1 cellular context compared by ENCODE assay signal in genomic region chr14:39203659-39204606, GRCh38.
TF ChIP-seq lines count a peak whose summit lies in the region.

No MANE protein-coding gene starts in this region.

TF ChIP-seq in HepG2, 621 proteins besides CTCF, POLR2A, EP300 and RAD21 (continued from another document and continues in another):
- TF ChIP-seq ZMAT5 (CRISPR knock-in tag; IDR thresholded peaks at IDR 0.05; ENCODE audit: borderline replicate concordance, low read depth) (no peak), STAG1 (CRISPR knock-in tag; IDR thresholded peaks at IDR 0.05) (no peak), ZNF607 (CRISPR knock-in tag; IDR thresholded peaks at IDR 0.05; ENCODE audit: borderline replicate concordance) (no peak), HOXA9 (CRISPR knock-in tag; IDR thresholded peaks at IDR 0.05; ENCODE audit: borderline replicate concordance) (no peak), ZNF740 (CRISPR knock-in tag; IDR thresholded peaks at IDR 0.05) (no peak), ZSCAN30 (CRISPR knock-in tag; IDR thresholded peaks at IDR 0.05) (no peak), FIP1L1 (IDR thresholded peaks at IDR 0.05; ENCODE audit: borderline replicate concordance, insufficient read depth, low read depth, low read length) (no peak), DNMT1 (CRISPR knock-in tag; IDR thresholded peaks at IDR 0.05) (0 out of 2 replicates have a peak, but pooled peaks have one; percentile 36), TCF12 (IDR thresholded peaks at IDR 0.05) (no peak), TCF12 (CRISPR knock-in tag; IDR thresholded peaks at IDR 0.05) (no peak), ZNF775 (CRISPR knock-in tag; IDR thresholded peaks at IDR 0.05; ENCODE audit: borderline replicate concordance) (no peak), SRF (IDR thresholded peaks at IDR 0.05; ENCODE audit: low read depth, low read length) (no peak), ZNF777 (CRISPR knock-in tag; IDR thresholded peaks at IDR 0.05) (no peak), ZBTB8A (CRISPR knock-in tag; IDR thresholded peaks at IDR 0.05; ENCODE audit: borderline replicate concordance, low read depth) (no peak), TGIF2 (CRISPR knock-in tag; IDR thresholded peaks at IDR 0.05) (no peak), ZNF138 (CRISPR knock-in tag; IDR thresholded peaks at IDR 0.05; ENCODE audit: low read depth) (no peak), JUNB (CRISPR knock-in tag; IDR thresholded peaks at IDR 0.05; ENCODE audit: borderline replicate concordance) (no peak), YEATS4 (CRISPR knock-in tag; IDR thresholded peaks at IDR 0.05; ENCODE audit: borderline replicate concordance) (no peak), KDM5A (IDR thresholded peaks at IDR 0.05; ENCODE audit: borderline replicate concordance, low read length) (no peak), ISL2 (CRISPR knock-in tag; IDR thresholded peaks at IDR 0.05) (no peak), ADNP (CRISPR knock-in tag; IDR thresholded peaks at IDR 0.05) (no peak), ZNF513 (CRISPR knock-in tag; conservative IDR thresholded peaks at IDR 0.05) (no peak), KMT2B (CRISPR knock-in tag; IDR thresholded peaks at IDR 0.05) (no peak; the same call in 1 of the 2 replicates), JDP2 (CRISPR knock-in tag; IDR thresholded peaks at IDR 0.05; ENCODE audit: borderline replicate concordance) (no peak), ZNF564 (CRISPR knock-in tag; IDR thresholded peaks at IDR 0.05) (no peak), TCF7 (IDR thresholded peaks at IDR 0.05; ENCODE audit: low read depth) (no peak), ZNF20 (CRISPR knock-in tag; IDR thresholded peaks at IDR 0.05) (no peak), GLI4 (CRISPR knock-in tag; IDR thresholded peaks at IDR 0.05; ENCODE audit: borderline replicate concordance) (no peak), ZNF703 (CRISPR knock-in tag; IDR thresholded peaks at IDR 0.05; ENCODE audit: borderline replicate concordance) (no peak), ARNTL (CRISPR knock-in tag; IDR thresholded peaks at IDR 0.05) (0 out of 2 replicates have a peak, but pooled peaks have one; percentile 17), NR0B2 (CRISPR knock-in tag; IDR thresholded peaks at IDR 0.05) (no peak), PPARG (CRISPR knock-in tag; conservative IDR thresholded peaks at IDR 0.05) (0 out of 2 replicates have a peak, but pooled peaks have one; percentile 27), NFKB2 (CRISPR knock-in tag; IDR thresholded peaks at IDR 0.05; ENCODE audit: borderline replicate concordance) (no peak), ZNF672 (CRISPR knock-in tag; IDR thresholded peaks at IDR 0.05) (no peak), ZBTB37 (CRISPR knock-in tag; IDR thresholded peaks at IDR 0.05) (no peak), TOE1 (CRISPR knock-in tag; IDR thresholded peaks at IDR 0.05) (no peak), UBTF (CRISPR knock-in tag; IDR thresholded peaks at IDR 0.05) (no peak), MBNL3 (CRISPR knock-in tag; conservative IDR thresholded peaks at IDR 0.05) (no peak), ZNF362 (CRISPR knock-in tag; IDR thresholded peaks at IDR 0.05; ENCODE audit: borderline replicate concordance) (no peak), ZEB1 (IDR thresholded peaks at IDR 0.05; ENCODE audit: insufficient replicate concordance, low read depth) (no peak), BRCA1 (CRISPR knock-in tag; IDR thresholded peaks at IDR 0.05) (no peak), MAZ (IDR thresholded peaks at IDR 0.05; ENCODE audit: borderline replicate concordance, low read depth, low read length) (no peak), MAZ (CRISPR knock-in tag; IDR thresholded peaks at IDR 0.05; ENCODE audit: low read depth) (no peak), DR1 (CRISPR knock-in tag; IDR thresholded peaks at IDR 0.05) (no peak), PCBP2 (optimal IDR thresholded peaks at IDR 0.05; ENCODE audit: low read depth, low read length, poor library complexity, severe bottlenecking) (no peak)
- TF ChIP-seq, protein P1, sequence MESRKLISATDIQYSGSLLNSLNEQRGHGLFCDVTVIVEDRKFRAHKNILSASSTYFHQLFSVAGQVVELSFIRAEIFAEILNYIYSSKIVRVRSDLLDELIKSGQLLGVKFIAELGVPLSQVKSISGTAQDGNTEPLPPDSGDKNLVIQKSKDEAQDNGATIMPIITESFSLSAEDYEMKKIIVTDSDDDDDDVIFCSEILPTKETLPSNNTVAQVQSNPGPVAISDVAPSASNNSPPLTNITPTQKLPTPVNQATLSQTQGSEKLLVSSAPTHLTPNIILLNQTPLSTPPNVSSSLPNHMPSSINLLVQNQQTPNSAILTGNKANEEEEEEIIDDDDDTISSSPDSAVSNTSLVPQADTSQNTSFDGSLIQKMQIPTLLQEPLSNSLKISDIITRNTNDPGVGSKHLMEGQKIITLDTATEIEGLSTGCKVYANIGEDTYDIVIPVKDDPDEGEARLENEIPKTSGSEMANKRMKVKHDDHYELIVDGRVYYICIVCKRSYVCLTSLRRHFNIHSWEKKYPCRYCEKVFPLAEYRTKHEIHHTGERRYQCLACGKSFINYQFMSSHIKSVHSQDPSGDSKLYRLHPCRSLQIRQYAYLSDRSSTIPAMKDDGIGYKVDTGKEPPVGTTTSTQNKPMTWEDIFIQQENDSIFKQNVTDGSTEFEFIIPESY (CRISPR knock-in tag; IDR thresholded peaks at IDR 0.05): no peak
- TF ChIP-seq, protein P2, sequence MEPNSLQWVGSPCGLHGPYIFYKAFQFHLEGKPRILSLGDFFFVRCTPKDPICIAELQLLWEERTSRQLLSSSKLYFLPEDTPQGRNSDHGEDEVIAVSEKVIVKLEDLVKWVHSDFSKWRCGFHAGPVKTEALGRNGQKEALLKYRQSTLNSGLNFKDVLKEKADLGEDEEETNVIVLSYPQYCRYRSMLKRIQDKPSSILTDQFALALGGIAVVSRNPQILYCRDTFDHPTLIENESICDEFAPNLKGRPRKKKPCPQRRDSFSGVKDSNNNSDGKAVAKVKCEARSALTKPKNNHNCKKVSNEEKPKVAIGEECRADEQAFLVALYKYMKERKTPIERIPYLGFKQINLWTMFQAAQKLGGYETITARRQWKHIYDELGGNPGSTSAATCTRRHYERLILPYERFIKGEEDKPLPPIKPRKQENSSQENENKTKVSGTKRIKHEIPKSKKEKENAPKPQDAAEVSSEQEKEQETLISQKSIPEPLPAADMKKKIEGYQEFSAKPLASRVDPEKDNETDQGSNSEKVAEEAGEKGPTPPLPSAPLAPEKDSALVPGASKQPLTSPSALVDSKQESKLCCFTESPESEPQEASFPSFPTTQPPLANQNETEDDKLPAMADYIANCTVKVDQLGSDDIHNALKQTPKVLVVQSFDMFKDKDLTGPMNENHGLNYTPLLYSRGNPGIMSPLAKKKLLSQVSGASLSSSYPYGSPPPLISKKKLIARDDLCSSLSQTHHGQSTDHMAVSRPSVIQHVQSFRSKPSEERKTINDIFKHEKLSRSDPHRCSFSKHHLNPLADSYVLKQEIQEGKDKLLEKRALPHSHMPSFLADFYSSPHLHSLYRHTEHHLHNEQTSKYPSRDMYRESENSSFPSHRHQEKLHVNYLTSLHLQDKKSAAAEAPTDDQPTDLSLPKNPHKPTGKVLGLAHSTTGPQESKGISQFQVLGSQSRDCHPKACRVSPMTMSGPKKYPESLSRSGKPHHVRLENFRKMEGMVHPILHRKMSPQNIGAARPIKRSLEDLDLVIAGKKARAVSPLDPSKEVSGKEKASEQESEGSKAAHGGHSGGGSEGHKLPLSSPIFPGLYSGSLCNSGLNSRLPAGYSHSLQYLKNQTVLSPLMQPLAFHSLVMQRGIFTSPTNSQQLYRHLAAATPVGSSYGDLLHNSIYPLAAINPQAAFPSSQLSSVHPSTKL (CRISPR knock-in tag; IDR thresholded peaks at IDR 0.05): no peak; the same call in 1 of the 2 replicates
- TF ChIP-seq, protein P3, sequence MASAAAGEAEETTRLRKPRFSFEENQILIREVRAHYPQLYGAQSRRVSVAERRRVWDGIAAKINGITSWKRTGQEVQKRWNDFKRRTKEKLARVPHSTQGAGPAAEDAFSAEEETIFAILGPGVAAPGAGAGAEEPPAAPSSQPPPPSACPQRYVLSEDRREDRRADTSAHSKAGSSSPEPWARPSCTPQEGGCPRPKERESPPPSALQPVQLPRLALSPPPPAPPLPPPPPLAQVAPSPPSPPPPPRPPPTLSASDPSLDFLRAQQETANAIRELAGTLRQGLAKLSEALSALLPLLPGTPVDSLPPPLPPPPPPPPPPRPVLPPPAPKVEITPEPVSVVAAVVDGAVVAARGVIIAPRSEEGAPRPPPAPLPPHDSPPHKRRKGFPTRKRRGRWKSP (CRISPR knock-in tag; IDR thresholded peaks at IDR 0.05): no peak
- TF ChIP-seq, protein P4, sequence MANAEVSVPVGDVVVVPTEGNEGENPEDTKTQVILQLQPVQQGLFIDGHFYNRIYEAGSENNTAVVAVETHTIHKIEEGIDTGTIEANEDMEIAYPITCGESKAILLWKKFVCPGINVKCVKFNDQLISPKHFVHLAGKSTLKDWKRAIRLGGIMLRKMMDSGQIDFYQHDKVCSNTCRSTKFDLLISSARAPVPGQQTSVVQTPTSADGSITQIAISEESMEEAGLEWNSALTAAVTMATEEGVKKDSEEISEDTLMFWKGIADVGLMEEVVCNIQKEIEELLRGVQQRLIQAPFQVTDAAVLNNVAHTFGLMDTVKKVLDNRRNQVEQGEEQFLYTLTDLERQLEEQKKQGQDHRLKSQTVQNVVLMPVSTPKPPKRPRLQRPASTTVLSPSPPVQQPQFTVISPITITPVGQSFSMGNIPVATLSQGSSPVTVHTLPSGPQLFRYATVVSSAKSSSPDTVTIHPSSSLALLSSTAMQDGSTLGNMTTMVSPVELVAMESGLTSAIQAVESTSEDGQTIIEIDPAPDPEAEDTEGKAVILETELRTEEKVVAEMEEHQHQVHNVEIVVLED (CRISPR knock-in tag; IDR thresholded peaks at IDR 0.05; ENCODE audit: borderline replicate concordance): no peak
